ENCODE assay signal across 28 cellular contexts in the genomic region with DNA sequence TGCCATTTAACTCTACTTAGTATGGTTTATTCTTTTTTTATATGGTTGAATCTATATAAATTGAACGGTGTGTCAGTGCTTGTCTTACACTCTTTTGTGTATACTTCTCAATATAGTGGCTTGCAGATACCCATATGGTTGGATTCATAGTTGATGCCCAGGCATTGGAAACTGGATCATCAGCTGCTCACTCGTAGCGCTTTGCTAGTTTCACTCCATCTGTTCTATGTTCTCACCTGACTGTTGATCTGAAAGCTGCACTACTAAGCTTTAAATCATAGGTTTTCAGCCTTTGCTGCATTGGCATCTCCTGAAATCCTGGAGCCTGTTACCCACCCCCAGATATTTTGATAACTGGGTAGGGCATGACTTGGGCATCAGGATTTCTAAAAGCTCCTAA.
"Had no signal": no experiment of that assay in that cellular context is flagged by ENCODE, and none has a peak within 500 bp of the region (broad histone marks: within the 10 kb centered on the region; RNA-seq: fewer than 3 reads in every experiment).

No MANE protein-coding gene starts in this region.

- H3K36me3 Mint-ChIP-seq: natural killer cell; neural progenitor cell; stimulated activated effector memory CD8-positive, alpha-beta T cell treated with anti-CD3 and anti-CD28 coated beads, Interleukin-12 subunit alpha, Interleukin-12 subunit beta, amount 100 ng/mL, for 72 hours; stimulated activated naive B cell treated with anti-CD40 and anti-IgM and Interleukin-4, amounts not matched to agents 10 μg/mL and 1 μg/mL and 100 μg/mL, for 72 hours; type B pancreatic cell had no signal

- H3K9me3 Mint-ChIP-seq: nephron; neural progenitor cell; stimulated activated effector memory CD8-positive, alpha-beta T cell treated with anti-CD3 and anti-CD28 coated beads, Interleukin-12 subunit alpha, Interleukin-12 subunit beta, amount 100 ng/mL, for 72 hours; stimulated activated naive B cell treated with anti-CD40 and anti-IgM and Interleukin-4, amounts not matched to agents 10 μg/mL and 1 μg/mL and 100 μg/mL, for 72 hours; stimulated activated naive CD8-positive, alpha-beta T cell treated with anti-CD3 and anti-CD28 coated beads, Interleukin-15, Interleukin-2, amounts not matched to agents 100 ng/mL and 50 ng/mL, for 24 hours; type B pancreatic cell had no signal

- H3K4me2 ChIP-seq: neural progenitor cell had no signal

- H3K4me1 ChIP-seq: neural progenitor cell, parathyroid adenoma, psoas muscle, right lobe of liver, sigmoid colon, stomach, suprapubic skin, testis, tibial artery, transverse colon, upper lobe of right lung, uterus had no signal

- H2AFZ ChIP-seq: neural progenitor cell, parathyroid adenoma had no signal

- H3K27ac ChIP-seq: neural progenitor cell, ovary, parathyroid adenoma, psoas muscle, right lobe of liver, sigmoid colon, stomach, suprapubic skin, testis, tibial artery, transverse colon, upper lobe of right lung, uterus had no signal

- H3K27ac Mint-ChIP-seq: natural killer cell; nephron; neural progenitor cell; progenitor cell of endocrine pancreas; stimulated activated effector memory CD8-positive, alpha-beta T cell treated with anti-CD3 and anti-CD28 coated beads, Interleukin-12 subunit alpha, Interleukin-12 subunit beta, amount 100 ng/mL, for 72 hours; stimulated activated naive B cell treated with anti-CD40 and anti-IgM and Interleukin-4, amounts not matched to agents 10 μg/mL and 1 μg/mL and 100 μg/mL, for 72 hours; stimulated activated naive CD8-positive, alpha-beta T cell treated with anti-CD3 and anti-CD28 coated beads, Interleukin-15, Interleukin-2, amounts not matched to agents 100 ng/mL and 50 ng/mL, for 24 hours; type B pancreatic cell had no signal

- H3K36me3 ChIP-seq: neural progenitor cell, ovary, right lobe of liver, sigmoid colon, stomach, suprapubic skin, tibial artery, transverse colon, upper lobe of right lung, uterus had no signal

- DNase-seq: natural killer cell; occipital lobe; ovary; psoas muscle; right cardiac atrium; right lobe of liver; sigmoid colon; small intestine; stimulated activated CD4-positive, alpha-beta T cell treated with anti-CD3 and anti-CD28 coated beads, Interleukin-15, amount 100 ng/mL, for 24 hours; stimulated activated CD4-positive, alpha-beta T cell treated with anti-CD3 and anti-CD28 coated beads, Interleukin-2, amount 100 ng/mL, for 24 hours; stimulated activated CD4-positive, alpha-beta T cell treated with anti-CD3 and anti-CD28 coated beads, Interleukin-2, amount 100 ng/mL, for 48 hours; stimulated activated CD4-positive, alpha-beta T cell treated with anti-CD3 and anti-CD28 coated beads, Interleukin-4, amount 100 ng/mL, for 24 hours; stimulated activated naive B cell treated with anti-CD40 and anti-IgM and Interleukin-4, amounts not matched to agents 10 μg/mL and 1 μg/mL and 100 μg/mL, for 72 hours; stimulated activated naive CD4-positive, alpha-beta T cell treated with Interleukin-2 at 50 U/mL for 16 hours; stomach; testis; tibial artery; transverse colon; upper lobe of right lung; uterus had no signal

- H3K27me3 ChIP-seq: neural progenitor cell, ovary, right lobe of liver, sigmoid colon, stomach, suprapubic skin, testis, tibial artery, transverse colon, upper lobe of right lung, uterus had no signal

- H3K9ac ChIP-seq: neural progenitor cell, parathyroid adenoma had no signal

- ATAC-seq: natural killer cell; psoas muscle; right cardiac atrium; right lobe of liver; stimulated activated effector memory CD8-positive, alpha-beta T cell treated with anti-CD3 and anti-CD28 coated beads, Interleukin-12 subunit alpha, Interleukin-12 subunit beta, amount 100 ng/mL, for 72 hours; stimulated activated naive B cell treated with anti-CD40 and anti-IgM and Interleukin-4, amounts not matched to agents 10 μg/mL and 1 μg/mL and 100 μg/mL, for 72 hours; upper lobe of right lung had no signal

- H3K9me3 ChIP-seq: ovary, psoas muscle, right lobe of liver, sigmoid colon, stomach, suprapubic skin, testis, tibial artery, transverse colon, upper lobe of right lung, uterus had no signal

- H3K4me3 ChIP-seq: neural progenitor cell, ovary, psoas muscle, right lobe of liver, sigmoid colon, stomach, suprapubic skin, testis, tibial artery, transverse colon, upper lobe of right lung, uterus had no signal

- H3K79me2 ChIP-seq: parathyroid adenoma had no signal
